ENCODE assay signal across 17 cellular contexts in the genomic region with DNA sequence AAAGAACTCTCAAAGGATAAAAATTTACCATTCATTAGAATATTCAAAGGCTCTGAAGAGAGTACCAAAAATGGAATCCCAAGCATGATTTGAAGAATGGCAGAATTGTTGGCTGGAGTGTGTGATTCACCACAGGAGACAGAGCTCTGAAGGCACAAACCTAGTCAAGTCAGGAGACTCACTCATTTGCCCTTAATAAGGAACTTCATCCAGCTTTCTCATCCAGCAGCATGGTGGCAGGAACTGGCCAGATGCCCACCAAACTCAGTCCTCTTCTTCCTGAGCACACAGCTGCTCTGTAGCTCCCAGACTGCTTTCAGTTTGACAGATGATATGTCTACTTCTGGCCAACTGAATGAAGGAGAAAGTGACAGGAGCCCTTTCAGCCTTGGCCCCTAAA. TPM values are rescaled to one million over a fixed set of nuclear protein-coding genes. Genes with fewer than 3 reads are reported as not detected.
DNase-seq lines count a peak whose midpoint lies in the region; ATAC-seq and TF ChIP-seq lines count a peak whose summit lies in the region.
"Had no signal": no experiment of that assay in that cellular context is flagged by ENCODE, and none has a peak within 500 bp of the region (broad histone marks: within the 10 kb centered on the region; RNA-seq: fewer than 3 reads in every experiment).

No MANE protein-coding gene starts in this region.

- H4K20me1 ChIP-seq in Karpas-422 (ENCODE audit: insufficient read depth, low read depth, low read length), result no peaks in the 10 kb centered on the region

- H3K9ac ChIP-seq in Karpas-422 (ENCODE audit: low read length), result no peak overlapping the region
- H3K9ac ChIP-seq: neural progenitor cell had no signal

- H3K4me2 ChIP-seq in Karpas-422 (ENCODE audit: low read depth, low read length, poor library complexity, severe bottlenecking), result peak overlapping the region; percentile 8
- H3K4me2 ChIP-seq: neural progenitor cell had no signal

- no peaks in the 10 kb centered on the region for H3K79me2 ChIP-seq in Karpas-422 (ENCODE audit: low read length)

- ATAC-seq in GM21825 (IDR thresholded peaks at IDR 0.05; ENCODE audit: unreplicated experiment) (no peak), left lobe of liver (no peak)
- ATAC-seq: HCT116, right cardiac atrium had no signal

- H3K27ac ChIP-seq in Karpas-422 (ENCODE audit: low read length) (peak overlapping the region; percentile 72), WERI-Rb-1 (peak overlapping the region; percentile 76)
- H3K27ac ChIP-seq: neural progenitor cell had no signal

- TF ChIP-seq CTCF in WERI-Rb-1 (IDR thresholded peaks at IDR 0.05; ENCODE audit: low read depth, low read length), result no peak

- H3K36me3 ChIP-seq in Karpas-422 (ENCODE audit: insufficient read depth, low read length) (peaks cover 28% of the 10 kb centered on the region), WERI-Rb-1 (no peaks in the 10 kb centered on the region)
- H3K36me3 ChIP-seq: BE2C, neural progenitor cell had no signal

- no peaks in the 10 kb centered on the region for H3K9me2 ChIP-seq in Karpas-422 (replicated peaks; ENCODE audit: insufficient read depth, low read length)

- no peaks in the 10 kb centered on the region for H3K27me3 ChIP-seq in Karpas-422 (ENCODE audit: low read length)
- H3K27me3 ChIP-seq in WERI-Rb-1 (ENCODE audit: insufficient read depth, low read depth, severe bottlenecking), result no peaks in the 10 kb centered on the region
- H3K27me3 ChIP-seq: BE2C, neural progenitor cell had no signal

- H3K4me3 ChIP-seq in Karpas-422 (ENCODE audit: low read length), result no peak overlapping the region
- H3K4me3 ChIP-seq in WERI-Rb-1 (ENCODE audit: low read depth, low read length), result no peak overlapping the region
- H3K4me3 ChIP-seq: neural progenitor cell had no signal

- DNase-seq in COLO829 (ENCODE audit: low spot score), result peak; percentile 96
- DNase-seq in Karpas-422, result no peak
- DNase-seq in WERI-Rb-1, result no peak
- DNase-seq in medulla oblongata (ENCODE audit: extremely low spot score), result peak; percentile 27
- DNase-seq in iPS-NIHi7 (ENCODE audit: extremely low spot score), result no peak
- DNase-seq in SKM-1 treated with dmso at 0.1 percent for 144 hours (lab: John Stamatoyannopoulos, UW; ENCODE audit: unreplicated experiment), result no peak
- no peak for DNase-seq in left lobe of liver (ENCODE audit: low spot score)
- DNase-seq: activated T-cell treated with anti-CD3 and anti-CD28 coated beads, Interleukin-2, amount 50 U/mL, for 24 hours; cerebellar nuclear complex; DMS79 treated with DMSO at 0.1 percent for 48 hours; mesendoderm; NCI-H1105 had no signal

- H3K9me3 ChIP-seq in Karpas-422 (ENCODE audit: low read length), result no peaks in the 10 kb centered on the region
- peaks cover 4% of the 10 kb centered on the region for H3K9me3 ChIP-seq in WERI-Rb-1 (ENCODE audit: severe bottlenecking)
- H3K9me3 ChIP-seq: BE2C had no signal

- no peak overlapping the region for H2AFZ ChIP-seq in Karpas-422 (ENCODE audit: low read length)
- H2AFZ ChIP-seq: neural progenitor cell had no signal

- H3K4me1 ChIP-seq in Karpas-422 (ENCODE audit: low read length), result peaks cover 77% of the 10 kb centered on the region
- H3K4me1 ChIP-seq: BE2C had no signal

RNA-seq across cellular contexts. Expression of gene HEG1, which starts 16.5 kb away (rescaled TPM):
- 57.3 and 57.9 TPM in 2 replicates for total RNA-seq in Karpas-422 (2014; rRNA removed; shearing (Covaris generic); ENCODE audit: low replicate concordance)
- total RNA-seq in left lobe of liver, result 5.4 TPM

Comparison
In these comparisons a context has a peak if more than half of its experiments do, and no peak if none do; other contexts are left out.
1. DNase-seq: peak in COLO829 (single experiment) and medulla oblongata (single experiment); none in Karpas-422 (single experiment), WERI-Rb-1 (single experiment), iPS-NIHi7 (single experiment), SKM-1 treated with dmso at 0.1 percent for 144 hours (single experiment) and left lobe of liver (single experiment).